Comparison of ENCODE assay signal across 26 cellular contexts in genomic region chr7:155819186-155819585, GRCh38. TPM values are rescaled to one million over a fixed set of nuclear protein-coding genes. Genes with fewer than 3 reads are reported as not detected.
DNase-seq lines count a peak whose midpoint lies in the region; ATAC-seq and TF ChIP-seq lines count a peak whose summit lies in the region.
"Had no signal": no experiment of that assay in that cellular context is flagged by ENCODE, and none has a peak within 500 bp of the region (broad histone marks: within the 10 kb centered on the region; RNA-seq: fewer than 3 reads in every experiment).

No MANE protein-coding gene starts in this region.

- no peaks in the 10 kb centered on the region for H3K36me3 ChIP-seq in MM.1S (replicated peaks; ENCODE audit: insufficient read depth, low read length)
- no peaks in the 10 kb centered on the region for H3K36me3 ChIP-seq in RWPE2 (ENCODE audit: low read depth)
- no peaks in the 10 kb centered on the region for H3K36me3 ChIP-seq in osteoblast (ENCODE audit: insufficient read depth, low read length)
- H3K36me3 ChIP-seq: BLaER1 treated with 17β-estradiol and CSF1 and Interleukin-3, amounts not matched to agents 10 nM and 100 nM had no signal

- H3K27ac ChIP-seq in MM.1S (ENCODE audit: low read length) (no peak overlapping the region), RWPE2 (ENCODE audit: poor library complexity, severe bottlenecking) (no peak overlapping the region), osteoblast (ENCODE audit: low read depth, low read length) (no peak overlapping the region), RWPE1 (no peak overlapping the region)
- H3K27ac ChIP-seq: 22Rv1; BLaER1 treated with 17β-estradiol and CSF1 and Interleukin-3, amounts not matched to agents 10 nM and 100 nM; C4-2B had no signal

- H4K20me1 ChIP-seq in MM.1S (ENCODE audit: insufficient read depth, low read length) = no peaks in the 10 kb centered on the region
- H4K20me1 ChIP-seq in osteoblast (ENCODE audit: insufficient read depth, low read length) = no peaks in the 10 kb centered on the region

- CTCF ChIA-PET in activated naive CD4-positive, alpha-beta T cell treated with anti-CD3 and anti-CD28 coated beads, Interleukin-2, amount 10 ng/mL, durations not matched to agents 7 days and 5 days (lab: Charles Lee) = no interaction called here
- CTCF ChIA-PET in RWPE1 (lab: Yijun Ruan, JAX) = no interaction called here

- peaks cover 5% of the 10 kb centered on the region for H3K4me1 Mint-ChIP-seq in activated naive CD4-positive, alpha-beta T cell treated with anti-CD3 and anti-CD28 coated beads, Interleukin-2, amount 10 ng/mL, durations not matched to agents 7 days and 5 days

- no peak overlapping the region for H3K4me3 Mint-ChIP-seq in activated naive CD4-positive, alpha-beta T cell treated with anti-CD3 and anti-CD28 coated beads, Interleukin-2, amount 10 ng/mL, durations not matched to agents 7 days and 5 days
- H3K4me3 Mint-ChIP-seq: B cell; CD4-positive, alpha-beta T cell; CD8-positive, alpha-beta T cell had no signal

- H3K79me2 ChIP-seq in MM.1S (ENCODE audit: low read length) (no peaks in the 10 kb centered on the region), osteoblast (ENCODE audit: insufficient read depth, low read length) (no peaks in the 10 kb centered on the region)

- POLR2A ChIA-PET in RWPE1 (lab: Yijun Ruan, JAX; ENCODE audit: low non-redundant PET) = no interaction called here

- H3K27ac Mint-ChIP-seq in activated naive CD4-positive, alpha-beta T cell treated with anti-CD3 and anti-CD28 coated beads, Interleukin-2, amount 10 ng/mL, durations not matched to agents 7 days and 5 days = peak overlapping the region; percentile 33
- H3K27ac Mint-ChIP-seq: B cell; CD4-positive, alpha-beta T cell; CD8-positive, alpha-beta T cell had no signal

- H3K9me2 ChIP-seq in MM.1S (replicated peaks; ENCODE audit: insufficient read depth, low read length) = no peaks in the 10 kb centered on the region

- H2AFZ ChIP-seq in MM.1S (ENCODE audit: low read length) = no peak overlapping the region
- no peak overlapping the region for H2AFZ ChIP-seq in osteoblast (ENCODE audit: low read length)

- H3K27me3 ChIP-seq in MM.1S (replicated peaks; ENCODE audit: insufficient read depth, low read length) (peaks cover 82% of the 10 kb centered on the region), RWPE2 (ENCODE audit: insufficient read depth, poor library complexity, severe bottlenecking) (no peaks in the 10 kb centered on the region), osteoblast (ENCODE audit: insufficient read depth, low read length) (peaks cover 2% of the 10 kb centered on the region)

- H3K27me3 Mint-ChIP-seq in activated naive CD4-positive, alpha-beta T cell treated with anti-CD3 and anti-CD28 coated beads, Interleukin-2, amount 10 ng/mL, durations not matched to agents 7 days and 5 days = peaks cover 41% of the 10 kb centered on the region

- no peaks in the 10 kb centered on the region for H3K9me3 ChIP-seq in MM.1S (replicated peaks; ENCODE audit: insufficient read depth, low read length)
- no peaks in the 10 kb centered on the region for H3K9me3 ChIP-seq in RWPE2 (ENCODE audit: severe bottlenecking)
- H3K9me3 ChIP-seq in osteoblast (ENCODE audit: low read depth, low read length) = no peaks in the 10 kb centered on the region
- H3K9me3 ChIP-seq: A549 had no signal

- DNase-seq in activated naive CD4-positive, alpha-beta T cell treated with anti-CD3 and anti-CD28 coated beads, Interleukin-2, amount 10 ng/mL, durations not matched to agents 7 days and 5 days = no peak
- DNase-seq in activated naive CD4-positive, alpha-beta T cell treated with anti-CD3 and anti-CD28 coated beads, Interleukin-2, amount 50 U/mL, for 16 hours = no peak
- DNase-seq in MM.1S (peak; percentile 3), RWPE2 (ENCODE audit: low spot score) (peak; percentile 17), osteoblast (ENCODE audit: insufficient read length, low spot score, missing footprints) (peak; percentile 22), COLO668 (lab: John Stamatoyannopoulos, UW; ENCODE audit: unreplicated experiment) (no peak), RWPE1 (ENCODE audit: low spot score) (no peak)
- DNase-seq in stimulated activated CD4-positive, alpha-beta T cell treated with anti-CD3 and anti-CD28 coated beads, Interleukin-4, amount 100 ng/mL, for 4 hours = no peak
- DNase-seq: AML-193; CD4-positive, alpha-beta T cell; CD8-positive, alpha-beta T cell; COR-L47; DMS 273 treated with DMSO at 0.1 percent for 48 hours; DMS153; DMS53; DMS79; DND-41; EL; GDM1 had no signal

- peaks cover 2% of the 10 kb centered on the region for H3K9me3 Mint-ChIP-seq in activated naive CD4-positive, alpha-beta T cell treated with anti-CD3 and anti-CD28 coated beads, Interleukin-2, amount 10 ng/mL, durations not matched to agents 7 days and 5 days
- H3K9me3 Mint-ChIP-seq: CD4-positive, alpha-beta T cell; CD8-positive, alpha-beta T cell had no signal

- no peak overlapping the region for H3K4me3 ChIP-seq in MM.1S (ENCODE audit: low read length)
- H3K4me3 ChIP-seq in RWPE2 (ENCODE audit: severe bottlenecking) = no peak overlapping the region
- no peak overlapping the region for H3K4me3 ChIP-seq in osteoblast (ENCODE audit: insufficient read depth, low read length)
- H3K4me3 ChIP-seq: A549; BLaER1 treated with 17β-estradiol and CSF1 and Interleukin-3, amounts not matched to agents 10 nM and 100 nM; GM12878 had no signal

- H3F3A ChIP-seq in MM.1S (ENCODE audit: insufficient read depth, low read length) = no peaks in the 10 kb centered on the region

- no peak for TF ChIP-seq CTCF in MM.1S (IDR thresholded peaks at IDR 0.05; ENCODE audit: low read length)
- TF ChIP-seq CTCF in RWPE2 (IDR thresholded peaks at IDR 0.05; ENCODE audit: poor library complexity, severe bottlenecking) = no peak
- TF ChIP-seq CTCF in osteoblast (IDR thresholded peaks at IDR 0.05; ENCODE audit: extremely low read depth, low read depth, low read length) = no peak
- TF ChIP-seq CTCF in RWPE1 (conservative IDR thresholded peaks at IDR 0.05; ENCODE audit: low read depth) = no peak

- H3K4me1 ChIP-seq in MM.1S (ENCODE audit: low read length) (no peaks in the 10 kb centered on the region), RWPE2 (ENCODE audit: insufficient read depth, poor library complexity, severe bottlenecking) (no peaks in the 10 kb centered on the region), osteoblast (ENCODE audit: insufficient read depth, low read length) (no peaks in the 10 kb centered on the region)

- H3K4me2 ChIP-seq in MM.1S (ENCODE audit: low read depth, low read length) (no peak overlapping the region), osteoblast (ENCODE audit: insufficient read depth, low read length) (no peak overlapping the region)
- H3K4me2 ChIP-seq: A549 had no signal

- no peak overlapping the region for H3K9ac ChIP-seq in MM.1S (ENCODE audit: low read length)
- H3K9ac ChIP-seq: BLaER1 treated with 17β-estradiol and CSF1 and Interleukin-3, amounts not matched to agents 10 nM and 100 nM had no signal

- H3K36me3 Mint-ChIP-seq in activated naive CD4-positive, alpha-beta T cell treated with anti-CD3 and anti-CD28 coated beads, Interleukin-2, amount 10 ng/mL, durations not matched to agents 7 days and 5 days = no peaks in the 10 kb centered on the region
- H3K36me3 Mint-ChIP-seq: CD8-positive, alpha-beta T cell had no signal

- no peak for ATAC-seq in RWPE2 (ENCODE audit: low read depth)
- ATAC-seq: A549; CD8-positive, alpha-beta T cell; GM12878 had no signal

RNA-seq across cellular contexts. Expression of gene SHH, which starts 6.9 kb away (rescaled TPM):
- not detected in 2 replicates for total RNA-seq in osteoblast
- total RNA-seq: B cell; CD4-positive, alpha-beta T cell; CD8-positive, alpha-beta T cell; G401; GM12878 had no signal

Comparison
In these comparisons a context has a peak if more than half of its experiments do, and no peak if none do; other contexts are left out.
1. DNase-seq: peak in MM.1S (single experiment), RWPE2 (single experiment) and osteoblast (single experiment); none in activated naive CD4-positive, alpha-beta T cell treated with anti-CD3 and anti-CD28 coated beads, Interleukin-2, amount 10 ng/mL, durations not matched to agents 7 days and 5 days (single experiment), activated naive CD4-positive, alpha-beta T cell treated with anti-CD3 and anti-CD28 coated beads, Interleukin-2, amount 50 U/mL, for 16 hours (single experiment), COLO668 (single experiment), stimulated activated CD4-positive, alpha-beta T cell treated with anti-CD3 and anti-CD28 coated beads, Interleukin-4, amount 100 ng/mL, for 4 hours (0 of 2) and RWPE1 (single experiment).